ENCODE assay signal across 10 cellular contexts in genomic region chr12:111240374-111240773, GRCh38.
"Had no signal": no experiment of that assay in that cellular context is flagged by ENCODE, and none has a peak within 500 bp of the region (broad histone marks: within the 10 kb centered on the region; RNA-seq: fewer than 3 reads in every experiment).

No MANE protein-coding gene starts in this region.

- ATAC-seq: GM23338, HCT116 had no signal

- H3K27ac ChIP-seq: GM23248 had no signal

- H3K4me2 ChIP-seq: GM23338 had no signal

- FAIRE-seq: H54 had no signal

- H3K9me3 ChIP-seq: HAP-1 had no signal

- H3K36me3 ChIP-seq: HAP-1 had no signal

- H3K4me3 ChIP-seq: GM23248, GM23338, HAP-1 had no signal

- H3K9ac ChIP-seq: GM23248 had no signal

- H3K4me1 ChIP-seq: HAP-1 had no signal

- H2AFZ ChIP-seq: GM23248, GM23338 had no signal

- DNase-seq: GM23248, GOT3, H7, H9, HCEC 1CT, HFFc6 had no signal
